Comparison of ENCODE assay signal across 7 cellular contexts in genomic region chr17:49850772-49851386, GRCh38. TPM values are rescaled to one million over a fixed set of nuclear protein-coding genes. Genes with fewer than 3 reads are reported as not detected.
DNase-seq lines count a peak whose midpoint lies in the region; ATAC-seq, FAIRE-seq and TF ChIP-seq lines count a peak whose summit lies in the region.

No MANE protein-coding gene starts in this region.

- H3K27ac ChIP-seq in hepatocyte (no peak overlapping the region), skin epidermis (peak overlapping the region in 16 of 21 experiments; percentile 40 to 81 (median 57))

- 4% methylated on average over 25 of the region's 61 CpGs for WGBS in hepatocyte (ENCODE audit: low lambda C conversion rate, missing lambda C conversion rate)

- H3K36me3 ChIP-seq in hepatocyte (replicated peaks; ENCODE audit: insufficient read depth, low read depth): no peaks in the 10 kb centered on the region

- intact Hi-C loops in activated CD8-positive, alpha-beta T cell treated with anti-CD3 and anti-CD28 coated beads for 36 hours (cut with micrococcal nuclease): loop anchor here (10.0 kb wide), 1 partner anchor 276 kb away; the partner anchor contains the start of gene NXPH3

- peak; percentile 13 for ATAC-seq in activated CD8-positive, alpha-beta T cell treated with anti-CD3 and anti-CD28 coated beads for 36 hours
- ATAC-seq in GM21423 (IDR thresholded peaks at IDR 0.05; ENCODE audit: unreplicated experiment): no peak

- H3K36me3 Mint-ChIP-seq in activated CD8-positive, alpha-beta T cell treated with anti-CD3 and anti-CD28 coated beads for 36 hours (ENCODE audit: low read depth): no peaks in the 10 kb centered on the region

- H3K9me3 ChIP-seq in hepatocyte (ENCODE audit: low read depth): no peaks in the 10 kb centered on the region

- H3K4me1 ChIP-seq in hepatocyte (ENCODE audit: insufficient read depth): peaks cover 3% of the 10 kb centered on the region

- POLR2A ChIA-PET in activated CD8-positive, alpha-beta T cell treated with anti-CD3 and anti-CD28 coated beads for 36 hours (lab: Charles Lee): interaction anchor here (0.6 to 1.4 kb wide), 4 partner anchors 12 to 205 kb away, joined by 3 to 4 read pairs (median 3); partner anchors contain the start of gene ITGA3

- H3K79me2 ChIP-seq in hepatocyte: no peaks in the 10 kb centered on the region

- peaks cover 14% of the 10 kb centered on the region for H3K4me1 Mint-ChIP-seq in activated CD8-positive, alpha-beta T cell treated with anti-CD3 and anti-CD28 coated beads for 36 hours (ENCODE audit: low read depth)

- DNase-seq in HTR-8/SVneo (ENCODE audit: insufficient read length, low spot score): no peak
- peak; percentile 13 for DNase-seq in activated CD8-positive, alpha-beta T cell treated with anti-CD3 and anti-CD28 coated beads for 36 hours
- DNase-seq in hepatocyte (ENCODE audit: low spot score): no peak
- DNase-seq in GM13976 (ENCODE audit: low spot score): no peak
- DNase-seq in NCI-H446 treated with DMSO at 0.1 percent for 48 hours (lab: John Stamatoyannopoulos, UW): no peak

- H3K9me3 Mint-ChIP-seq in activated CD8-positive, alpha-beta T cell treated with anti-CD3 and anti-CD28 coated beads for 36 hours: no peaks in the 10 kb centered on the region

- CTCF ChIA-PET in activated CD8-positive, alpha-beta T cell treated with anti-CD3 and anti-CD28 coated beads for 36 hours (lab: Charles Lee): interaction anchor here (0.7 to 5.6 kb wide), 9 partner anchors 12 to 293 kb away, joined by 3 to 45 read pairs (median 5); no protein-coding TSS in a partner anchor

- no peaks in the 10 kb centered on the region for H3K9me2 ChIP-seq in hepatocyte (replicated peaks; ENCODE audit: insufficient read depth)

- peak overlapping the region; percentile 77 for H3K4me3 Mint-ChIP-seq in activated CD8-positive, alpha-beta T cell treated with anti-CD3 and anti-CD28 coated beads for 36 hours

- H3K4me2 ChIP-seq in hepatocyte: peak overlapping the region; percentile 91

- in situ Hi-C loops in GM13976 (cut with MboI; ENCODE audit: low sequenced_read_pairs, unreplicated experiment): no loop called here

- TF ChIP-seq CTCF in activated CD8-positive, alpha-beta T cell treated with anti-CD3 and anti-CD28 coated beads for 36 hours (IDR thresholded peaks at IDR 0.05): no peak
- TF ChIP-seq CTCF in hepatocyte (IDR thresholded peaks at IDR 0.05; ENCODE audit: poor library complexity) (no peak), GM13976 (IDR thresholded peaks at IDR 0.05; ENCODE audit: borderline replicate concordance, control extremely low read depth, extremely low read depth, insufficient read depth, missing control alignments) (no peak)

- H3K27ac Mint-ChIP-seq in activated CD8-positive, alpha-beta T cell treated with anti-CD3 and anti-CD28 coated beads for 36 hours: peak overlapping the region; percentile 71

- no peak overlapping the region for H2AFZ ChIP-seq in hepatocyte

- peak overlapping the region; percentile 45 for H3K4me3 ChIP-seq in hepatocyte
- H3K4me3 ChIP-seq in skin epidermis: peak overlapping the region in 6 of 7 experiments; percentile 37 to 61 (median 46)

- FAIRE-seq in HTR-8/SVneo (lab: Jason Lieb, UNC): peak; percentile 77

- H3K27me3 ChIP-seq in hepatocyte: peaks cover 52% of the 10 kb centered on the region

- H4K20me1 ChIP-seq in hepatocyte (ENCODE audit: insufficient read depth, poor library complexity, severe bottlenecking): no peaks in the 10 kb centered on the region

- no peaks in the 10 kb centered on the region for H3K27me3 Mint-ChIP-seq in activated CD8-positive, alpha-beta T cell treated with anti-CD3 and anti-CD28 coated beads for 36 hours

RNA-seq across cellular contexts. Expression of gene TAC4, which starts 3.0 kb away (rescaled TPM):
- not detected for total RNA-seq in activated CD8-positive, alpha-beta T cell treated with anti-CD3 and anti-CD28 coated beads for 36 hours
- total RNA-seq in hepatocyte: not detected in 2 replicates
- polyA plus RNA-seq in hepatocyte: not detected in 2 replicates
